Comparison of ENCODE assay signal across 25 cellular contexts in genomic region chr5:44385236-44385940, GRCh38. TPM values are rescaled to one million over a fixed set of nuclear protein-coding genes. Genes with fewer than 3 reads are reported as not detected.
DNase-seq lines count a peak whose midpoint lies in the region; ATAC-seq and TF ChIP-seq lines count a peak whose summit lies in the region.
"Had no signal": no experiment of that assay in that cellular context is flagged by ENCODE, and none has a peak within 500 bp of the region (broad histone marks: within the 10 kb centered on the region; RNA-seq: fewer than 3 reads in every experiment).

No MANE protein-coding gene starts in this region.

- H3K4me3 ChIP-seq in breast epithelium (peak overlapping the region; percentile 49 to 54 (median 50)), subcutaneous abdominal adipose tissue (ENCODE audit: low read depth in 1 of 5, low read length in 5 of 5) (peak overlapping the region; percentile 25 to 86 (median 38))
- H3K4me3 ChIP-seq: psoas muscle, thoracic aorta had no signal

- TF ChIP-seq POLR2A in breast epithelium (IDR thresholded peaks at IDR 0.05), result no peak

- H3K27ac ChIP-seq in breast epithelium (peak overlapping the region in 1 of 2 donors; percentile 68), subcutaneous abdominal adipose tissue (ENCODE audit: low read depth, low read length) (peak overlapping the region; percentile 48)
- H3K27ac ChIP-seq: heart right ventricle, psoas muscle, thoracic aorta had no signal

- ATAC-seq in HG02884 (IDR thresholded peaks at IDR 0.05; ENCODE audit: unreplicated experiment), result no peak
- ATAC-seq: activated naive CD4-positive, alpha-beta T cell treated with anti-CD3 and anti-CD28 coated beads, Interleukin-2, amount 50 U/mL, for 72 hours; HCT116; heart right ventricle; left colon; psoas muscle had no signal

- intact Hi-C loops in breast epithelium (cut with DNase I; ENCODE audit: low total_unique reads), result no loop called here

- in situ Hi-C loops in KBM-7 (cut with MboI; ENCODE audit: low pct_unique_long_range_greater_than_20kb, low sequenced_read_pairs), result no loop called here

- H3K36me3 ChIP-seq in breast epithelium (no peaks in the 10 kb centered on the region), subcutaneous abdominal adipose tissue (ENCODE audit: control insufficient read depth in 5 of 5, insufficient read depth in 5 of 5, low read length in 5 of 5) (no peaks in the 10 kb centered on the region)
- H3K36me3 ChIP-seq: heart right ventricle, thoracic aorta had no signal

- H3K27me3 Mint-ChIP-seq in activated naive CD4-positive, alpha-beta T cell treated with anti-CD3 and anti-CD28 coated beads, Interleukin-2, amount 10 ng/mL, durations not matched to agents 7 days and 5 days, result peaks cover 35% of the 10 kb centered on the region

- H3K9ac ChIP-seq in subcutaneous abdominal adipose tissue (ENCODE audit: low read length in 5 of 5), result peak overlapping the region in 1 of 5 donors; percentile 2

- TF ChIP-seq CTCF in breast epithelium (IDR thresholded peaks at IDR 0.05), result no peak

- no peak overlapping the region for H3K27ac Mint-ChIP-seq in activated naive CD4-positive, alpha-beta T cell treated with anti-CD3 and anti-CD28 coated beads, Interleukin-2, amount 10 ng/mL, durations not matched to agents 7 days and 5 days
- H3K27ac Mint-ChIP-seq: activated CD4-positive, alpha-beta T cell treated with anti-CD3 and anti-CD28 coated beads, Interleukin-2, amount 10 ng/mL, durations not matched to agents 24 days and 14 days; activated naive CD4-positive, alpha-beta T cell treated with anti-CD3 and anti-CD28 coated beads, Interleukin-2, amount 50 U/mL, for 72 hours; CD8-positive, alpha-beta memory T cell; T-helper 1 cell treated with Interleukin-12 subunit alpha and Interleukin-12 subunit beta and Interleukin-4 antibody, amounts not matched to agents 30 μg/mL and 1 μg/mL, for 36 hours had no signal

- H3K9me3 ChIP-seq in breast epithelium (no peaks in the 10 kb centered on the region), subcutaneous abdominal adipose tissue (ENCODE audit: control insufficient read depth in 5 of 5, low read length in 5 of 5) (no peaks in the 10 kb centered on the region)
- H3K9me3 ChIP-seq: heart right ventricle, psoas muscle, thoracic aorta had no signal

- H3K4me1 ChIP-seq in breast epithelium (no peaks in the 10 kb centered on the region), subcutaneous abdominal adipose tissue (ENCODE audit: control insufficient read depth in 5 of 5, insufficient read depth in 5 of 5, low read length in 5 of 5) (peaks cover 0 to 22% (median 17%) of the 10 kb centered on the region in 5 donors)

- peaks cover 0 to 10% of the 10 kb centered on the region in 2 donors for H3K27me3 ChIP-seq in breast epithelium
- peaks cover 0 to 15% (median 13%) of the 10 kb centered on the region in 5 donors for H3K27me3 ChIP-seq in subcutaneous abdominal adipose tissue (ENCODE audit: control insufficient read depth in 5 of 5, insufficient read depth in 4 of 5, low read length in 5 of 5)

- H3K4me3 Mint-ChIP-seq in activated naive CD4-positive, alpha-beta T cell treated with anti-CD3 and anti-CD28 coated beads, Interleukin-2, amount 10 ng/mL, durations not matched to agents 7 days and 5 days, result no peak overlapping the region
- H3K4me3 Mint-ChIP-seq: activated CD4-positive, alpha-beta T cell treated with anti-CD3 and anti-CD28 coated beads, Interleukin-2, amount 10 ng/mL, durations not matched to agents 24 days and 14 days; CD8-positive, alpha-beta memory T cell; T-helper 1 cell treated with Interleukin-12 subunit alpha and Interleukin-12 subunit beta and Interleukin-4 antibody, amounts not matched to agents 30 μg/mL and 1 μg/mL, for 36 hours had no signal

- H3K36me3 Mint-ChIP-seq in activated naive CD4-positive, alpha-beta T cell treated with anti-CD3 and anti-CD28 coated beads, Interleukin-2, amount 10 ng/mL, durations not matched to agents 7 days and 5 days, result peaks cover 1% of the 10 kb centered on the region

- no peaks in the 10 kb centered on the region for H3K9me3 Mint-ChIP-seq in activated naive CD4-positive, alpha-beta T cell treated with anti-CD3 and anti-CD28 coated beads, Interleukin-2, amount 10 ng/mL, durations not matched to agents 7 days and 5 days
- H3K9me3 Mint-ChIP-seq: activated CD4-positive, alpha-beta T cell treated with anti-CD3 and anti-CD28 coated beads, Interleukin-2, amount 10 ng/mL, durations not matched to agents 24 days and 14 days; T-helper 1 cell treated with Interleukin-12 subunit alpha and Interleukin-12 subunit beta and Interleukin-4 antibody, amounts not matched to agents 30 μg/mL and 1 μg/mL, for 36 hours had no signal

- peak; percentile 34 for DNase-seq in KBM-7
- peak; percentile 40 for DNase-seq in NCI-H748 treated with DMSO at 0.1 percent for 48 hours (lab: John Stamatoyannopoulos, UW)
- DNase-seq in breast epithelium (ENCODE audit: low spot score in 2 of 2), result no peak
- no peak for DNase-seq in activated naive CD4-positive, alpha-beta T cell treated with anti-CD3 and anti-CD28 coated beads, Interleukin-2, amount 10 ng/mL, durations not matched to agents 7 days and 5 days
- no peak for DNase-seq in activated naive CD4-positive, alpha-beta T cell treated with anti-CD3 and anti-CD28 coated beads, Interleukin-2, amount 50 U/mL, for 16 hours
- DNase-seq: activated CD4-positive, alpha-beta T cell treated with anti-CD3 and anti-CD28 coated beads, Interleukin-2, amount 10 ng/mL, durations not matched to agents 24 days and 14 days; CD8-positive, alpha-beta memory T cell; foreskin fibroblast; heart right ventricle; left colon; midbrain; NCI-H1417 treated with DMSO at 0.1 percent for 48 hours; NCI-H510A; psoas muscle; Right ventricle myocardium superior; stimulated activated CD4-positive, alpha-beta T cell treated with anti-CD3 and anti-CD28 coated beads, Interleukin-1b, Interleukin-23, amount 100 ng/mL, for 48 hours had no signal

- CTCF ChIA-PET in activated naive CD4-positive, alpha-beta T cell treated with anti-CD3 and anti-CD28 coated beads, Interleukin-2, amount 10 ng/mL, durations not matched to agents 7 days and 5 days (lab: Charles Lee), result no interaction called here

- peaks cover 5% of the 10 kb centered on the region for H3K4me1 Mint-ChIP-seq in activated naive CD4-positive, alpha-beta T cell treated with anti-CD3 and anti-CD28 coated beads, Interleukin-2, amount 10 ng/mL, durations not matched to agents 7 days and 5 days
- H3K4me1 Mint-ChIP-seq: activated CD4-positive, alpha-beta T cell treated with anti-CD3 and anti-CD28 coated beads, Interleukin-2, amount 10 ng/mL, durations not matched to agents 24 days and 14 days had no signal

RNA-seq across cellular contexts. Expression of gene FGF10, which starts 3.8 kb away (rescaled TPM):
- total RNA-seq in breast epithelium, result 10 to 100 TPM; 13.9 to 60.5 (median 31.1) TPM
- total RNA-seq: activated CD4-positive, alpha-beta T cell treated with anti-CD3 and anti-CD28 coated beads, Interleukin-2, amount 10 ng/mL, durations not matched to agents 24 days and 14 days; activated naive CD4-positive, alpha-beta T cell treated with anti-CD3 and anti-CD28 coated beads, Interleukin-2, amount 50 U/mL, for 72 hours; astrocyte; CD8-positive, alpha-beta memory T cell; epithelial cell of proximal tubule; OCI-LY7 had no signal

Comparison
In these comparisons a context has a peak if more than half of its experiments do, and no peak if none do; other contexts are left out.
1. DNase-seq: peak in KBM-7 (single experiment) and NCI-H748 treated with DMSO at 0.1 percent for 48 hours (single experiment); none in breast epithelium (0 of 2), activated naive CD4-positive, alpha-beta T cell treated with anti-CD3 and anti-CD28 coated beads, Interleukin-2, amount 10 ng/mL, durations not matched to agents 7 days and 5 days (single experiment) and activated naive CD4-positive, alpha-beta T cell treated with anti-CD3 and anti-CD28 coated beads, Interleukin-2, amount 50 U/mL, for 16 hours (single experiment).